Comparison of ENCODE assay signal across 1 cellular context in the genomic region with DNA sequence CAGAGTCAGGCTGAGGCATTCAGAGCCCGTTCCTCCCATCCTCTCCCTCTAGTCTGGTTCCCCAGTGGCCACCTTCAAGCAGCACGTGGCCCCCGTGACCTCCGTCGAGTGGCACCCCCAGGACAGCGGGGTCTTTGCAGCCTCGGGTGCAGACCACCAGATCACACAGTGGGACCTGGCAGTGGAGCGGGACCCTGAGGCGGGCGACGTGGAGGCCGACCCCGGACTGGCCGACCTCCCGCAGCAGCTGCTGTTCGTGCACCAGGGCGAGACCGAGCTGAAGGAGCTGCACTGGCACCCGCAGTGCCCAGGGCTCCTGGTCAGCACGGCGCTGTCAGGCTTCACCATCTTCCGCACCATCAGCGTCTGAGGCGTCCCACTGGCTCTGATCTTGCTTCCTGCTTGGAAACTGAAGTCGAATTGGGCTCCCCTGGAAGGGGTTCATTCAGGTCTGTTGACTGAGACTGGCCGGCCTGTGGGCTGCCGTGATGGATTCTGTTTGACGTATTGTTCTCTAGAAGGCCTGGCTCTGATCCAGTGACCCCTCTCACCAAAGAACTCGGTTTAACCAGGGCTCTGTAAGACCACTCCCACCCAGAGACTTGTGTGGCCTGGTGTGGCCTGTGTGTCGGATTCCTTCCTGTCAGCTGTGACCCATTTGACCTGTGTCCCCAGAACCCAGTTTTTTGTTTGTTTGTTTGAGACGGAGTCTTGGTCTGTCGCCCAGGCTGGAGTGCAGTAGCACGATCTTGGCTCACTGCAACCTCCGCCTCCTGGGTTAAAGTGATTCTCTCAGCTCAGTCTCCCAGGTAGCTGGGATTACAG.
TF ChIP-seq lines count a peak whose summit lies in the region.

No MANE protein-coding gene starts in this region.

TF ChIP-seq in IMR-90, 13 proteins besides CTCF, POLR2A, EP300 and RAD21:
- TF ChIP-seq MAZ (IDR thresholded peaks at IDR 0.05; ENCODE audit: borderline replicate concordance, low read depth, low read length) (no peak), RFX5 (IDR thresholded peaks at IDR 0.05; ENCODE audit: low read depth, low read length) (no peak), USF2 (IDR thresholded peaks at IDR 0.05; ENCODE audit: low read depth, low read length) (no peak), FOS (IDR thresholded peaks at IDR 0.05; ENCODE audit: low read depth, low read length) (no peak), CHD1 (IDR thresholded peaks at IDR 0.05; ENCODE audit: low read depth, low read length) (no peak), RCOR1 (IDR thresholded peaks at IDR 0.05; ENCODE audit: insufficient replicate concordance, low read length) (no peak), MAFK (IDR thresholded peaks at IDR 0.05; ENCODE audit: low read depth, low read length) (no peak), MXI1 (IDR thresholded peaks at IDR 0.05; ENCODE audit: borderline replicate concordance, low read depth, low read length) (no peak), NFE2L2 (IDR thresholded peaks at IDR 0.05; ENCODE audit: low read depth, low read length) (no peak), SMC3 (IDR thresholded peaks at IDR 0.05; ENCODE audit: low read depth, low read length) (no peak), BHLHE40 (IDR thresholded peaks at IDR 0.05; ENCODE audit: low read depth, low read length) (no peak), CEBPB (IDR thresholded peaks at IDR 0.05; ENCODE audit: low read depth, low read length) (no peak)
- TF ChIP-seq, protein P1, sequence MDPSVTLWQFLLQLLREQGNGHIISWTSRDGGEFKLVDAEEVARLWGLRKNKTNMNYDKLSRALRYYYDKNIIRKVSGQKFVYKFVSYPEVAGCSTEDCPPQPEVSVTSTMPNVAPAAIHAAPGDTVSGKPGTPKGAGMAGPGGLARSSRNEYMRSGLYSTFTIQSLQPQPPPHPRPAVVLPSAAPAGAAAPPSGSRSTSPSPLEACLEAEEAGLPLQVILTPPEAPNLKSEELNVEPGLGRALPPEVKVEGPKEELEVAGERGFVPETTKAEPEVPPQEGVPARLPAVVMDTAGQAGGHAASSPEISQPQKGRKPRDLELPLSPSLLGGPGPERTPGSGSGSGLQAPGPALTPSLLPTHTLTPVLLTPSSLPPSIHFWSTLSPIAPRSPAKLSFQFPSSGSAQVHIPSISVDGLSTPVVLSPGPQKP (IDR thresholded peaks at IDR 0.05; ENCODE audit: borderline replicate concordance, low read depth, low read length) = no peak
